Comparison of ENCODE assay signal across 1 cellular context in genomic region chr1:71232166-71232763, GRCh38.
TF ChIP-seq lines count a peak whose summit lies in the region.

No MANE protein-coding gene starts in this region.

TF ChIP-seq in H1, 55 proteins besides CTCF, POLR2A, EP300 and RAD21 (continued from another document):
- TF ChIP-seq CHD7 (IDR thresholded peaks at IDR 0.05; ENCODE audit: insufficient replicate concordance, low read length): no peak
- TF ChIP-seq MAFK (IDR thresholded peaks at IDR 0.05; ENCODE audit: low read depth, low read length): no peak
- TF ChIP-seq CEBPB (IDR thresholded peaks at IDR 0.05; ENCODE audit: low read depth, low read length): no peak
